In the genomic region with DNA sequence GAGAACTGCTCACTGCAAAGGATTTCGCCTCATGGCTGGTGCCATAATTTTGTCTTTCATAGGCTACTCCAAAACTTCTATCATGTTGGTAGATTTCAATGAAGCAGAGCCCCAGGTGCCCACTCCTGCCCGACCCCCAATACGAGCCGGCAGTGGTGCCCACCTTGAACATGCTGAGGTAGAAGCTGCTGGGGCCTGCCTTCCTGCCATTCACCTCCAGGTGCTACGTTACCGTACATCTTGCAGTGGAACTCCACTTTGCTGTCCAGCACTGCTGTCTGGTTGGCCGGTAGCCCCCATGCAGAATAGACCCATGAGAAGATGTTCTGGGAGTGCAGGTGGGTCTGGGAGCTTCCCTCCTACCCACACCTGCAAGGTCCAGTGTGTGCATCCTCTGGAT, we compare ENCODE assay signal across 34 cellular contexts.
"Had no signal": no experiment of that assay in that cellular context is flagged by ENCODE, and none has a peak within 500 bp of the region (broad histone marks: within the 10 kb centered on the region; RNA-seq: fewer than 3 reads in every experiment).

No MANE protein-coding gene starts in this region.

- DNase-seq: Karpas-422, Kasumi-1, MG63, MM.1S, MV-4-11, NCI-H1048, NCI-H1092, NCI-H1092 treated with DMSO at 0.1 percent for 48 hours, NCI-H1105, NCI-H1105 treated with DMSO at 0.1 percent for 48 hours, NCI-H1417, NCI-H1417 treated with DMSO at 0.1 percent for 48 hours, NCI-H1436, NCI-H1436 treated with DMSO at 0.1 percent for 48 hours, NCI-H146, NCI-H1694, NCI-H1694 treated with DMSO at 0.1 percent for 48 hours, NCI-H187, NCI-H187 treated with DMSO at 0.1 percent for 48 hours, NCI-H1930, NCI-H2029, NCI-H2029 treated with DMSO at 0.1 percent for 48 hours, NCI-H2081, NCI-H2081 treated with DMSO at 0.1 percent for 48 hours, NCI-H2107, NCI-H2171, NCI-H2171 treated with DMSO at 0.1 percent for 48 hours, NCI-H2227 treated with DMSO at 0.1 percent for 48 hours, NCI-H226, NCI-H345, NCI-H446, NCI-H446 treated with DMSO at 0.1 percent for 48 hours, NCI-H510A, NCI-H510A treated with DMSO at 0.1 percent for 48 hours had no signal

- H3K9me3 ChIP-seq: MG63 had no signal

- H3K4me3 ChIP-seq: MG63 had no signal

- H3K36me3 ChIP-seq: MG63 had no signal

- H3K27me3 ChIP-seq: MG63 had no signal
